25 cellular contexts compared by ENCODE assay signal in the genomic region with DNA sequence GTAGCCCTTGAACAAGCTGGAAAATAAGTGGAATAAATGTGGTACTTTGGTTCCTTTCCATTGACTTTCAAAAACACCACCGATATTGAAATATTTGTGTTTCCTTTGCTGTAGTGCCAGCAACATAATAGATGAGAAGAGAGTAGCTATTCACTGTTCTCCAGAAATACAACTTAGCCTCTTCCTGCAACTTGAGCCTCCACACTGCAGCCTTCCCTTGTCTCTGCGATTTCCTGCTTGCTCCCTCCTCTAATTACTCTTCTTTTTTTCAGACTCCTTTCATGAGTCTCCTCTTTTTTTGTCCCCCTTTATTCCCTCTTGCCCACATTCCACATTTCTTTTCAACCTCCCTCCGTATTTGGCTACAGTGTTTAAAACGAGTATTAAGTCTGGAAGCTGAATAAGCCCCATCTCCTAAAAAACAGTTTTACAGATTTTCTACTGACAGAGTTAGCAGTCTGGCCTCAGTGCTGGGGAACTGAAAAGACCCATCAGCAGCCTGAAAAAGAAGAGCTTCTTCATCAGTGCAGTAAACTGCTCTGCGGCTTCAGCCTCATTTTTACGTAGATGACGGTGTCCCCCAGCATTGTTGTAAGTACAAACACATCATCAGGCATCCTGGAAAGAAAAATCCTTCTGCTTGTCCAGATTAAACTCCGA.
DNase-seq lines count a peak whose midpoint lies in the region; ATAC-seq and TF ChIP-seq lines count a peak whose summit lies in the region.
"Had no signal": no experiment of that assay in that cellular context is flagged by ENCODE, and none has a peak within 500 bp of the region (broad histone marks: within the 10 kb centered on the region; RNA-seq: fewer than 3 reads in every experiment).

No MANE protein-coding gene starts in this region.

- peaks cover 15% of the 10 kb centered on the region for H3K4me1 ChIP-seq in HUES64 (ENCODE audit: insufficient read depth, low read length)
- H3K4me1 ChIP-seq: tibial artery had no signal

- TF ChIP-seq CTCF in brain (conservative IDR thresholded peaks at IDR 0.05) (no peak), progenitor cell of endocrine pancreas (IDR thresholded peaks at IDR 0.05; ENCODE audit: unreplicated experiment) (no peak)

- peak overlapping the region; percentile 14; the same call in 1 of the 2 replicates for H3K4me3 ChIP-seq in HUES64 (ENCODE audit: low read length)
- H3K4me3 ChIP-seq: esophagus muscularis mucosa, tibial artery had no signal

- H3K9me3 Mint-ChIP-seq in brain (peaks cover 0 to 7% (median 3%) of the 10 kb centered on the region in 5 experiments), progenitor cell of endocrine pancreas (ENCODE audit: low read depth) (peaks cover 5% of the 10 kb centered on the region)
- H3K9me3 Mint-ChIP-seq in effector memory CD8-positive, alpha-beta T cell, result peaks cover 2 to 8% of the 10 kb centered on the region in 2 donors
- H3K9me3 Mint-ChIP-seq: activated naive CD4-positive, alpha-beta T cell treated with anti-CD3 and anti-CD28 coated beads, Interleukin-2, amount 50 U/mL, for 24 hours; CD4-positive, alpha-beta T cell had no signal

- H3K9ac ChIP-seq in HUES64 (ENCODE audit: low read depth, low read length), result peak overlapping the region; percentile 41; the same call in 1 of the 2 replicates

- H3K9me3 ChIP-seq in HUES64 (ENCODE audit: insufficient read depth, low read depth, low read length), result peaks cover 4% of the 10 kb centered on the region; the same call in 1 of the 2 replicates
- H3K9me3 ChIP-seq: esophagus muscularis mucosa, tibial artery had no signal

- peaks cover 27% of the 10 kb centered on the region for H3K4me1 Mint-ChIP-seq in brain
- H3K4me1 Mint-ChIP-seq in progenitor cell of endocrine pancreas (ENCODE audit: low read depth), result no peaks in the 10 kb centered on the region
- H3K4me1 Mint-ChIP-seq in effector memory CD8-positive, alpha-beta T cell (ENCODE audit: low read depth in 2 of 2), result no peaks in the 10 kb centered on the region
- H3K4me1 Mint-ChIP-seq: activated naive CD4-positive, alpha-beta T cell treated with anti-CD3 and anti-CD28 coated beads, Interleukin-2, amount 50 U/mL, for 24 hours had no signal

- ATAC-seq in GM21717 (IDR thresholded peaks at IDR 0.05; ENCODE audit: unreplicated experiment), result no peak
- ATAC-seq in effector memory CD8-positive, alpha-beta T cell (replicated peaks), result no peak
- ATAC-seq: left ventricle myocardium superior; stimulated activated naive CD8-positive, alpha-beta T cell treated with anti-CD3 and anti-CD28 coated beads, Interleukin-15, Interleukin-2, amounts not matched to agents 100 U/mL and 50 U/mL, for 24 hours had no signal

- DNase-seq in iris pigment epithelial cell (ENCODE audit: low read depth) (peak; percentile 30), progenitor cell of endocrine pancreas (ENCODE audit: low spot score, unreplicated experiment) (no peak), NCI-H146 treated with DMSO at 0.1 percent for 48 hours (lab: John Stamatoyannopoulos, UW; ENCODE audit: unreplicated experiment) (no peak)
- DNase-seq in effector memory CD8-positive, alpha-beta T cell, result no peak
- DNase-seq: activated CD4-positive, alpha-beta T cell treated with anti-CD3 and anti-CD28 coated beads, Interleukin-2, amount 50 U/mL, for 1 hour; aorta; CD4-positive, alpha-beta T cell; cerebellar nuclear complex; DMS 273 treated with DMSO at 0.1 percent for 48 hours; effector CD8-positive, alpha-beta T cell; GOT3; left ventricle myocardium superior; NCI-H1105 treated with DMSO at 0.1 percent for 48 hours; NCI-H526 treated with DMSO at 0.1 percent for 48 hours; retina; RPMI8226; stimulated activated CD4-positive, alpha-beta T cell treated with anti-CD3 and anti-CD28 coated beads, Interleukin-4, amount 100 ng/mL, for 24 hours; stimulated activated naive CD8-positive, alpha-beta T cell treated with anti-CD3 and anti-CD28 coated beads, Interleukin-15, Interleukin-2, amounts not matched to agents 100 U/mL and 50 U/mL, for 24 hours; tibial artery; WERI-Rb-1 had no signal

- H3K27me3 ChIP-seq in HUES64 (ENCODE audit: insufficient read depth, low read length), result no peaks in the 10 kb centered on the region
- H3K27me3 ChIP-seq: esophagus muscularis mucosa, tibial artery had no signal

- H3K27ac Mint-ChIP-seq in brain, result peak overlapping the region; percentile 31 to 86 (median 66)
- peak overlapping the region; percentile 4 for H3K27ac Mint-ChIP-seq in progenitor cell of endocrine pancreas
- no peak overlapping the region for H3K27ac Mint-ChIP-seq in effector memory CD8-positive, alpha-beta T cell
- H3K27ac Mint-ChIP-seq: activated naive CD4-positive, alpha-beta T cell treated with anti-CD3 and anti-CD28 coated beads, Interleukin-2, amount 50 U/mL, for 24 hours; CD4-positive, alpha-beta T cell had no signal

- H3K27me3 Mint-ChIP-seq in brain (no peaks in the 10 kb centered on the region), progenitor cell of endocrine pancreas (no peaks in the 10 kb centered on the region)
- H3K27me3 Mint-ChIP-seq in effector memory CD8-positive, alpha-beta T cell, result no peaks in the 10 kb centered on the region
- H3K27me3 Mint-ChIP-seq: activated naive CD4-positive, alpha-beta T cell treated with anti-CD3 and anti-CD28 coated beads, Interleukin-2, amount 50 U/mL, for 24 hours; CD4-positive, alpha-beta T cell had no signal

- H3K4me3 Mint-ChIP-seq in brain (peak overlapping the region; percentile 5 to 62 (median 13)), progenitor cell of endocrine pancreas (ENCODE audit: low read depth) (no peak overlapping the region)
- H3K4me3 Mint-ChIP-seq in effector memory CD8-positive, alpha-beta T cell, result no peak overlapping the region
- H3K4me3 Mint-ChIP-seq: activated naive CD4-positive, alpha-beta T cell treated with anti-CD3 and anti-CD28 coated beads, Interleukin-2, amount 50 U/mL, for 24 hours; CD4-positive, alpha-beta T cell had no signal

- H3K27ac ChIP-seq in HUES64 (ENCODE audit: low read depth, low read length), result peak overlapping the region; percentile 73
- H3K27ac ChIP-seq: esophagus muscularis mucosa, tibial artery, WERI-Rb-1 had no signal

- H3K36me3 ChIP-seq in HUES64 (ENCODE audit: insufficient read depth, low read length), result peaks cover 6% of the 10 kb centered on the region; the same call in 1 of the 2 replicates
- H3K36me3 ChIP-seq: esophagus muscularis mucosa, tibial artery, WERI-Rb-1 had no signal

- H3K36me3 Mint-ChIP-seq in brain, result peaks cover 32% of the 10 kb centered on the region
- peaks cover 5% of the 10 kb centered on the region for H3K36me3 Mint-ChIP-seq in progenitor cell of endocrine pancreas (ENCODE audit: insufficient read depth)
- no peaks in the 10 kb centered on the region for H3K36me3 Mint-ChIP-seq in effector memory CD8-positive, alpha-beta T cell (ENCODE audit: insufficient read depth)
- H3K36me3 Mint-ChIP-seq: activated naive CD4-positive, alpha-beta T cell treated with anti-CD3 and anti-CD28 coated beads, Interleukin-2, amount 50 U/mL, for 24 hours had no signal

- WGBS in HUES64, result 73% methylated on average over 8 of the region's 8 CpGs

Comparison
In these comparisons a context has a peak if more than half of its experiments do, and no peak if none do; other contexts are left out.
1. H3K27ac Mint-ChIP-seq: peak in brain (5 of 5) and progenitor cell of endocrine pancreas (single experiment); none in effector memory CD8-positive, alpha-beta T cell (0 of 2).
2. H3K4me3 Mint-ChIP-seq: peak in brain (5 of 5); none in progenitor cell of endocrine pancreas (single experiment) and effector memory CD8-positive, alpha-beta T cell (0 of 2).